Comparison of ENCODE assay signal across 13 cellular contexts in genomic region chr1:41497056-41497440, GRCh38. TPM values are rescaled to one million over a fixed set of nuclear protein-coding genes. Genes with fewer than 3 reads are reported as not detected.
DNase-seq lines count a peak whose midpoint lies in the region; ATAC-seq and TF ChIP-seq lines count a peak whose summit lies in the region.
"Had no signal": no experiment of that assay in that cellular context is flagged by ENCODE, and none has a peak within 500 bp of the region (broad histone marks: within the 10 kb centered on the region; RNA-seq: fewer than 3 reads in every experiment).

No MANE protein-coding gene starts in this region.

- H3K4me3 ChIP-seq in Caco-2 (ENCODE audit: low read depth, low read length) = no peak overlapping the region
- H3K4me3 ChIP-seq in SJCRH30 = no peak overlapping the region

- H3K9me3 Mint-ChIP-seq in Caco-2 (ENCODE audit: unreplicated experiment) (no peaks in the 10 kb centered on the region), glutamatergic neuron (ENCODE audit: unreplicated experiment) (peaks cover 2% of the 10 kb centered on the region), progenitor cell of endocrine pancreas (ENCODE audit: low read depth) (no peaks in the 10 kb centered on the region)
- H3K9me3 Mint-ChIP-seq: CD8-positive, alpha-beta T cell had no signal

- H3K36me3 Mint-ChIP-seq in Caco-2 (ENCODE audit: insufficient read depth, unreplicated experiment) = no peaks in the 10 kb centered on the region
- H3K36me3 Mint-ChIP-seq in glutamatergic neuron (ENCODE audit: unreplicated experiment) = no peaks in the 10 kb centered on the region
- no peaks in the 10 kb centered on the region for H3K36me3 Mint-ChIP-seq in progenitor cell of endocrine pancreas (ENCODE audit: insufficient read depth)
- H3K36me3 Mint-ChIP-seq: CD8-positive, alpha-beta T cell had no signal

- peak overlapping the region; percentile 96; the same call in 1 of the 2 replicates for H3K27ac ChIP-seq in SJCRH30
- H3K27ac ChIP-seq: HL-60 had no signal

- H3K27me3 Mint-ChIP-seq in Caco-2 (ENCODE audit: insufficient read depth, unreplicated experiment) (no peaks in the 10 kb centered on the region), glutamatergic neuron (ENCODE audit: unreplicated experiment) (peaks cover 16% of the 10 kb centered on the region), progenitor cell of endocrine pancreas (peaks cover 12% of the 10 kb centered on the region)

- peak overlapping the region; percentile 55 for H3K27ac Mint-ChIP-seq in Caco-2 (ENCODE audit: unreplicated experiment)
- H3K27ac Mint-ChIP-seq in glutamatergic neuron (ENCODE audit: unreplicated experiment) = no peak overlapping the region
- H3K27ac Mint-ChIP-seq in progenitor cell of endocrine pancreas = peak overlapping the region; percentile 62
- H3K27ac Mint-ChIP-seq: CD8-positive, alpha-beta T cell had no signal

- DNase-seq in Caco-2 (no peak), SJCRH30 (no peak), glutamatergic neuron (no peak), progenitor cell of endocrine pancreas (ENCODE audit: low spot score, unreplicated experiment) (no peak), NCI-H524 (lab: John Stamatoyannopoulos, UW) (no peak), inferior parietal cortex (ENCODE audit: extremely low spot score) (no peak)
- no peak for DNase-seq in activated effector memory CD4-positive, alpha-beta T cell treated with Interleukin-2 at 50 U/mL for 16 hours
- DNase-seq: CD8-positive, alpha-beta T cell; effector CD4-positive, alpha-beta T cell; NCI-H2081 had no signal

- no peak for ATAC-seq in HG03175 (IDR thresholded peaks at IDR 0.05; ENCODE audit: unreplicated experiment)
- ATAC-seq: CD8-positive, alpha-beta T cell had no signal

- H3K36me3 ChIP-seq in Caco-2 (ENCODE audit: control insufficient read depth, insufficient read depth, low read length) (no peaks in the 10 kb centered on the region), SJCRH30 (0 out of 2 replicates have a peak, but pooled peaks cover 2% of the 10 kb centered on the region)

- H3K4me1 ChIP-seq in Caco-2 (peaks cover 45% of the 10 kb centered on the region), SJCRH30 (peaks cover 38% of the 10 kb centered on the region)

- CTCF ChIA-PET in Caco-2 (lab: Charles Lee) = no interaction called here

- H3K4me3 Mint-ChIP-seq in Caco-2 (ENCODE audit: unreplicated experiment) (no peak overlapping the region), glutamatergic neuron (ENCODE audit: unreplicated experiment) (peak overlapping the region; percentile 61), progenitor cell of endocrine pancreas (ENCODE audit: low read depth) (no peak overlapping the region)
- H3K4me3 Mint-ChIP-seq: CD8-positive, alpha-beta T cell had no signal

- TF ChIP-seq CTCF in Caco-2 (IDR thresholded peaks at IDR 0.05; ENCODE audit: insufficient read depth in 1 of 2, low read depth in 1 of 2, low read length in 1 of 2, severe bottlenecking in 1 of 2, unreplicated experiment in 1 of 2) = no peak
- no peak for TF ChIP-seq CTCF in glutamatergic neuron (IDR thresholded peaks at IDR 0.05; ENCODE audit: partially characterized antibody, unreplicated experiment)
- TF ChIP-seq CTCF in progenitor cell of endocrine pancreas (IDR thresholded peaks at IDR 0.05; ENCODE audit: unreplicated experiment) = no peak

- BruUV-seq in Caco-2 (replicated peaks; lab: Mats Ljungman, UMichigan) = no TSS peak

- POLR2A ChIA-PET in Caco-2 (lab: Charles Lee) = interaction anchor here (0.5 to 0.6 kb wide), 2 partner anchors 16 to 1161 kb away, joined by 3 to 4 read pairs; partner anchors contain the start of gene PPIH

- H3K27me3 ChIP-seq in Caco-2 (replicated peaks; ENCODE audit: control insufficient read depth, insufficient read depth, low read length) (no peaks in the 10 kb centered on the region), SJCRH30 (no peaks in the 10 kb centered on the region)

- H3K4me1 Mint-ChIP-seq in Caco-2 (ENCODE audit: low read depth, unreplicated experiment) (no peaks in the 10 kb centered on the region), glutamatergic neuron (ENCODE audit: low read depth, unreplicated experiment) (peaks cover 9% of the 10 kb centered on the region), progenitor cell of endocrine pancreas (ENCODE audit: low read depth) (peaks cover 1% of the 10 kb centered on the region)

- H3K9me3 ChIP-seq in Caco-2 = no peaks in the 10 kb centered on the region
- H3K9me3 ChIP-seq in SJCRH30 (replicated peaks) = no peaks in the 10 kb centered on the region

- intact Hi-C loops in Caco-2 (cut with micrococcal nuclease; ENCODE audit: unreplicated experiment) = no loop called here

RNA-seq across cellular contexts. Expression of gene EDN2, which starts 12.6 kb away (rescaled TPM):
- total RNA-seq in Caco-2 (2022) (not detected in 2 replicates), glutamatergic neuron (ENCODE audit: unreplicated experiment) (not detected), progenitor cell of endocrine pancreas (not detected in 2 replicates)
- total RNA-seq in SJCRH30 (2014; rRNA removed; shearing (Covaris generic)) = 0.18 and 0.32 TPM in 2 replicates
- total RNA-seq: T-helper 1 cell treated with Interleukin-12 subunit alpha and Interleukin-12 subunit beta and Interleukin-4 antibody, amounts not matched to agents 30 ng/mL and 1 ng/mL, for 36 hours had no signal
